Comparison of ENCODE assay signal across 18 cellular contexts in genomic region chr9:5592231-5592630, GRCh38. TPM values are rescaled to one million over a fixed set of nuclear protein-coding genes. Genes with fewer than 3 reads are reported as not detected.
A peak's percentile ranks its signal among the peaks of the same experiment; 100 is the strongest.
DNase-seq lines count a peak whose midpoint lies in the region; ATAC-seq and TF ChIP-seq lines count a peak whose summit lies in the region.
"Had no signal": no experiment of that assay in that cellular context is flagged by ENCODE, and none has a peak within 500 bp of the region (broad histone marks: within the 10 kb centered on the region; RNA-seq: fewer than 3 reads in every experiment).

No MANE protein-coding gene starts in this region.

- H3K4ac ChIP-seq in trophoblast cell (ENCODE audit: low read depth, low read length) = no peak overlapping the region

- no peak overlapping the region for H2AFZ ChIP-seq in OCI-LY1 (ENCODE audit: low read length)
- no peak overlapping the region for H2AFZ ChIP-seq in trophoblast cell (ENCODE audit: insufficient read depth, low read length, poor library complexity)
- H2AFZ ChIP-seq: GM23248 had no signal

- no peaks in the 10 kb centered on the region for H3K27me3 ChIP-seq in BLaER1
- no peaks in the 10 kb centered on the region for H3K27me3 ChIP-seq in OCI-LY1 (ENCODE audit: insufficient read depth, low read length)
- H3K27me3 ChIP-seq in trophoblast cell (ENCODE audit: insufficient read depth, low read length) = no peaks in the 10 kb centered on the region

- H2AK5ac ChIP-seq in trophoblast cell (ENCODE audit: low read length) = no peak overlapping the region

- no peak overlapping the region for H3K23ac ChIP-seq in trophoblast cell (ENCODE audit: low read length)

- no peak for ATAC-seq in HG02798 (IDR thresholded peaks at IDR 0.05; ENCODE audit: poor library complexity, unreplicated experiment)
- ATAC-seq: GM12878 had no signal

- H4K20me1 ChIP-seq in BLaER1 (peaks cover 8% of the 10 kb centered on the region; the same call in 1 of the 2 replicates), OCI-LY1 (ENCODE audit: insufficient read depth, low read length) (no peaks in the 10 kb centered on the region)

- no peak overlapping the region for H2BK120ac ChIP-seq in trophoblast cell (ENCODE audit: insufficient read depth, low read length, poor library complexity)

- TF ChIP-seq CTCF in OCI-LY1 (IDR thresholded peaks at IDR 0.05; ENCODE audit: low read length) (no peak), epithelial cell of esophagus (IDR thresholded peaks at IDR 0.05; ENCODE audit: insufficient read depth, low read depth, low read length, missing control alignments) (no peak)

- no peak overlapping the region for H3K14ac ChIP-seq in trophoblast cell (ENCODE audit: low read length)

- H3K27ac ChIP-seq in BLaER1 = no peak overlapping the region
- H3K27ac ChIP-seq in OCI-LY1 (ENCODE audit: low read depth, low read length, poor library complexity, severe bottlenecking) = peak overlapping the region; percentile 5
- no peak overlapping the region for H3K27ac ChIP-seq in trophoblast cell (ENCODE audit: low read depth, low read length)
- H3K27ac ChIP-seq: 22Rv1, GM23248 had no signal

- H3K9ac ChIP-seq in BLaER1 (no peak overlapping the region), OCI-LY1 (ENCODE audit: low read length) (no peak overlapping the region), trophoblast cell (ENCODE audit: low read length) (no peak overlapping the region)
- H3K9ac ChIP-seq: GM23248 had no signal

- H3K4me3 ChIP-seq in BLaER1 (no peak overlapping the region), OCI-LY1 (ENCODE audit: low read depth, low read length, poor library complexity, severe bottlenecking) (no peak overlapping the region), epithelial cell of esophagus (ENCODE audit: low read length) (no peak overlapping the region), trophoblast cell (ENCODE audit: low read depth, low read length) (no peak overlapping the region)
- H3K4me3 ChIP-seq: GM12878, GM23248 had no signal

- no peak overlapping the region for H4K8ac ChIP-seq in trophoblast cell (ENCODE audit: low read depth, low read length)

- no peaks in the 10 kb centered on the region for H3K9me3 ChIP-seq in BLaER1
- H3K9me3 ChIP-seq in OCI-LY1 (ENCODE audit: low read length) = no peaks in the 10 kb centered on the region
- H3K9me3 ChIP-seq in trophoblast cell (ENCODE audit: insufficient read depth, low read depth, low read length) = no peaks in the 10 kb centered on the region

- no CpG with 5 or more reads among the region's 3 CpGs for WGBS in trophoblast cell (ENCODE audit: extremely low coverage, insufficient coverage, insufficient read length)

- H2BK5ac ChIP-seq in trophoblast cell (ENCODE audit: low read depth, low read length, poor library complexity) = no peak overlapping the region

- no peaks in the 10 kb centered on the region for H3K9me2 ChIP-seq in OCI-LY1 (ENCODE audit: low read depth, low read length)

- no peak overlapping the region for H2BK12ac ChIP-seq in trophoblast cell (ENCODE audit: low read length)

- H3K79me1 ChIP-seq in trophoblast cell (ENCODE audit: low read length) = no peaks in the 10 kb centered on the region

- peak overlapping the region; percentile 5; the same call in 1 of the 2 replicates for H3K4me2 ChIP-seq in BLaER1
- H3K4me2 ChIP-seq in OCI-LY1 (ENCODE audit: low read length) = no peak overlapping the region
- H3K4me2 ChIP-seq in trophoblast cell (ENCODE audit: low read length) = no peak overlapping the region

- DNase-seq in epithelial cell of esophagus (ENCODE audit: low read depth) (peak; percentile 21), trophoblast cell (peak; percentile 56 to 81), hepatic stellate cell (ENCODE audit: low spot score) (no peak), medulla oblongata (ENCODE audit: extremely low spot score) (no peak)
- no peak for DNase-seq in stimulated activated CD4-positive, alpha-beta T cell treated with anti-CD3 and anti-CD28 coated beads, Interleukin-2, amount 100 ng/mL, for 48 hours
- DNase-seq: C1 segment of cervical spinal cord; Calu3; CD4-positive, alpha-beta memory T cell; COR-L47; DMS153; DND-41; GM23248; H7 had no signal

- no peak overlapping the region for H4K91ac ChIP-seq in trophoblast cell (ENCODE audit: low read depth, low read length)

- H3K4me1 ChIP-seq in BLaER1 (peaks cover 47% of the 10 kb centered on the region), OCI-LY1 (ENCODE audit: insufficient read depth, low read length, severe bottlenecking) (peaks cover 59% of the 10 kb centered on the region), trophoblast cell (ENCODE audit: control insufficient read depth in 1 of 2, insufficient read depth in 2 of 2, low read length in 2 of 2) (peaks cover 0 to 3% of the 10 kb centered on the region in 2 experiments)

- H3F3A ChIP-seq in OCI-LY1 (ENCODE audit: insufficient read depth, low read length) = no peaks in the 10 kb centered on the region

- no peak overlapping the region for H4K12ac ChIP-seq in trophoblast cell (ENCODE audit: low read depth, low read length)

- H3K36me3 ChIP-seq in BLaER1 (0 out of 2 replicates have a peak, but pooled peaks cover 6% of the 10 kb centered on the region), OCI-LY1 (ENCODE audit: insufficient read depth, low read length) (no peaks in the 10 kb centered on the region), trophoblast cell (ENCODE audit: control insufficient read depth in 1 of 2, insufficient read depth in 2 of 2, low read length in 2 of 2) (no peaks in the 10 kb centered on the region)

- no peak overlapping the region for H3K18ac ChIP-seq in trophoblast cell (ENCODE audit: low read length)

- H3K79me2 ChIP-seq in OCI-LY1 (ENCODE audit: insufficient read depth, low read length) (no peaks in the 10 kb centered on the region), trophoblast cell (ENCODE audit: control insufficient read depth, insufficient read depth, low read length, poor library complexity) (no peaks in the 10 kb centered on the region)

RNA-seq across cellular contexts. Expression of gene RIC1, which starts 36.7 kb away (rescaled TPM):
- 16.3 and 16.6 TPM in 2 replicates for polyA plus RNA-seq in trophoblast cell (2013)

Comparison
In these comparisons a context has a peak if more than half of its experiments do, and no peak if none do; other contexts are left out.
1. DNase-seq: peak in epithelial cell of esophagus (single experiment) and trophoblast cell (2 of 2); none in hepatic stellate cell (single experiment), medulla oblongata (single experiment) and stimulated activated CD4-positive, alpha-beta T cell treated with anti-CD3 and anti-CD28 coated beads, Interleukin-2, amount 100 ng/mL, for 48 hours (0 of 2).